In genomic region chr15:52780172-52780980, GRCh38 we compare ENCODE assay signal across 1 cellular context.
TF ChIP-seq lines count a peak whose summit lies in the region.

No MANE protein-coding gene starts in this region.

TF ChIP-seq in GM12878, 131 proteins besides CTCF, POLR2A, EP300 and RAD21 (continued from another document and continues in another):
- no peak for TF ChIP-seq MYC (IDR thresholded peaks at IDR 0.05; ENCODE audit: insufficient read depth, insufficient read length, insufficient replicate concordance, low read length, severe bottlenecking)
- TF ChIP-seq ATF3 (IDR thresholded peaks at IDR 0.05; ENCODE audit: borderline replicate concordance, extremely low read depth, low read depth, low read length) = no peak
- peak; percentile 36; the same call in 1 of the 2 replicates for TF ChIP-seq PML (IDR thresholded peaks at IDR 0.05; ENCODE audit: low read length)
- TF ChIP-seq POLR2AphosphoS5 (IDR thresholded peaks at IDR 0.05; ENCODE audit: low read length) = no peak
- peak; percentile 88; the same call in 1 of the 2 replicates for TF ChIP-seq NFIC (IDR thresholded peaks at IDR 0.05; ENCODE audit: low read depth, low read length)
- TF ChIP-seq CHD4 (IDR thresholded peaks at IDR 0.05) = no peak
- no peak for TF ChIP-seq HDAC2 (IDR thresholded peaks at IDR 0.05)
- no peak for TF ChIP-seq WRNIP1 (IDR thresholded peaks at IDR 0.05; ENCODE audit: borderline replicate concordance, low read depth, low read length)
- TF ChIP-seq BCLAF1 (IDR thresholded peaks at IDR 0.05) = no peak
- peak; percentile 70; the same call in 1 of the 2 replicates for TF ChIP-seq SMARCA5 (IDR thresholded peaks at IDR 0.05)
- TF ChIP-seq MXI1 (IDR thresholded peaks at IDR 0.05; ENCODE audit: low read depth, low read length) = no peak
- TF ChIP-seq E4F1 (IDR thresholded peaks at IDR 0.05; ENCODE audit: borderline replicate concordance, partially characterized antibody) = no peak
- 0 out of 2 replicates have a peak, but pooled peaks have one; percentile 17 for TF ChIP-seq RCOR1 (conservative IDR thresholded peaks at IDR 0.05; ENCODE audit: low read depth, low read length)
- TF ChIP-seq GATAD2B (conservative IDR thresholded peaks at IDR 0.05; ENCODE audit: low read depth) = no peak
- no peak for TF ChIP-seq ZNF24 (IDR thresholded peaks at IDR 0.05)
- no peak for TF ChIP-seq HCFC1 (IDR thresholded peaks at IDR 0.05; ENCODE audit: low read length)
- TF ChIP-seq STAT1 (conservative IDR thresholded peaks at IDR 0.05) = no peak
- TF ChIP-seq CREB1 (IDR thresholded peaks at IDR 0.05; ENCODE audit: low read depth) = no peak; the same call in 1 of the 2 replicates
- no peak for TF ChIP-seq RBBP5 (conservative IDR thresholded peaks at IDR 0.05)
- peak; percentile 100 for TF ChIP-seq MTA2 (IDR thresholded peaks at IDR 0.05; ENCODE audit: low read depth)
- no peak for TF ChIP-seq BRCA1 (IDR thresholded peaks at IDR 0.05; ENCODE audit: low read depth, low read length)
- no peak for TF ChIP-seq USF2 (IDR thresholded peaks at IDR 0.05; ENCODE audit: borderline replicate concordance, low read depth, low read length)
- no peak for TF ChIP-seq SUPT20H (IDR thresholded peaks at IDR 0.05; ENCODE audit: borderline replicate concordance, control insufficient read depth, low read depth, low read length)
- TF ChIP-seq KDM1A (IDR thresholded peaks at IDR 0.05; ENCODE audit: borderline replicate concordance) = no peak
- no peak for TF ChIP-seq ZNF622 (IDR thresholded peaks at IDR 0.05)
- TF ChIP-seq SMAD1 (IDR thresholded peaks at IDR 0.05; ENCODE audit: low read depth, partially characterized antibody) = peak; percentile 70
- TF ChIP-seq MTA3 (IDR thresholded peaks at IDR 0.05; ENCODE audit: borderline replicate concordance, low read length) = no peak
- TF ChIP-seq E2F8 (IDR thresholded peaks at IDR 0.05; ENCODE audit: low read depth, partially characterized antibody) = no peak
- TF ChIP-seq RFX5 (IDR thresholded peaks at IDR 0.05; ENCODE audit: low read depth, low read length) = no peak
- no peak for TF ChIP-seq ZNF207 (IDR thresholded peaks at IDR 0.05; ENCODE audit: borderline replicate concordance)
- no peak for TF ChIP-seq CHD1 (IDR thresholded peaks at IDR 0.05; ENCODE audit: low read depth, low read length)
- TF ChIP-seq USF1 (IDR thresholded peaks at IDR 0.05; ENCODE audit: borderline replicate concordance, extremely low read length, insufficient read depth, low read depth, low read length) = no peak
- no peak for TF ChIP-seq CUX1 (IDR thresholded peaks at IDR 0.05; ENCODE audit: insufficient replicate concordance, low read depth, low read length)
- TF ChIP-seq PBX3 (IDR thresholded peaks at IDR 0.05; ENCODE audit: insufficient replicate concordance, low read depth, low read length) = no peak
- TF ChIP-seq RAD51 (IDR thresholded peaks at IDR 0.05) = peak; percentile 26; the same call in 1 of the 2 replicates
- TF ChIP-seq RELA (IDR thresholded peaks at IDR 0.05; ENCODE audit: borderline replicate concordance, partially characterized antibody) = no peak
- 0 out of 2 replicates have a peak, but pooled peaks have one; percentile 39 for TF ChIP-seq NBN (IDR thresholded peaks at IDR 0.05)
- TF ChIP-seq DPF2 (IDR thresholded peaks at IDR 0.05) = peak; percentile 98; the same call in 1 of the 2 replicates
- TF ChIP-seq BACH1 (IDR thresholded peaks at IDR 0.05; ENCODE audit: borderline replicate concordance) = peak; percentile 58; the same call in 1 of the 2 replicates
- TF ChIP-seq TARDBP (IDR thresholded peaks at IDR 0.05; ENCODE audit: borderline replicate concordance) = no peak
- TF ChIP-seq BHLHE40 (IDR thresholded peaks at IDR 0.05; ENCODE audit: borderline replicate concordance in 1 of 2, low read depth in 2 of 2, low read length in 1 of 2) = peak; percentile 20 to 48; a peak in 2 of 4 replicates
- no peak for TF ChIP-seq POLR2AphosphoS2 (IDR thresholded peaks at IDR 0.05; ENCODE audit: low read depth, low read length)
- TF ChIP-seq NR2C2 (IDR thresholded peaks at IDR 0.05; ENCODE audit: borderline replicate concordance, control insufficient read depth, insufficient read length, low read depth) = no peak
- no peak for TF ChIP-seq KLF5 (IDR thresholded peaks at IDR 0.05; ENCODE audit: partially characterized antibody)
- no peak for TF ChIP-seq EZH2 (IDR thresholded peaks at IDR 0.05; ENCODE audit: borderline replicate concordance, control insufficient read depth, low read depth, low read length)
- TF ChIP-seq PAX8 (IDR thresholded peaks at IDR 0.05) = no peak
- TF ChIP-seq E2F4 (IDR thresholded peaks at IDR 0.05; ENCODE audit: low read depth, low read length) = no peak
- no peak for TF ChIP-seq ESRRA (IDR thresholded peaks at IDR 0.05; ENCODE audit: low read length)
- TF ChIP-seq MEF2B (IDR thresholded peaks at IDR 0.05; ENCODE audit: partially characterized antibody, poor library complexity, severe bottlenecking) = peak; percentile 47
